22 cellular contexts compared by ENCODE assay signal in genomic region chr12:126055521-126055920, GRCh38.
A peak's percentile ranks its signal among the peaks of the same experiment; 100 is the strongest.
DNase-seq lines count a peak whose midpoint lies in the region; FAIRE-seq and TF ChIP-seq lines count a peak whose summit lies in the region.
"Had no signal": no experiment of that assay in that cellular context is flagged by ENCODE, and none has a peak within 500 bp of the region (broad histone marks: within the 10 kb centered on the region; RNA-seq: fewer than 3 reads in every experiment).

No MANE protein-coding gene starts in this region.

- no peaks in the 10 kb centered on the region for H4K20me1 ChIP-seq in fibroblast of lung (ENCODE audit: control insufficient read depth, extremely low read depth, insufficient read depth, low read length)
- H4K20me1 ChIP-seq in osteoblast (ENCODE audit: insufficient read depth, low read length) = no peaks in the 10 kb centered on the region

- H3K4me3 ChIP-seq in fibroblast of lung (replicated peaks in 1 of 4; ENCODE audit: control extremely low read depth in 1 of 4, insufficient read depth in 1 of 4, low read depth in 3 of 4, low read length in 4 of 4) (no peak overlapping the region), osteoblast (ENCODE audit: insufficient read depth, low read length) (no peak overlapping the region)
- H3K4me3 ChIP-seq: esophagus squamous epithelium, HAP-1, hepatocyte, prostate gland, smooth muscle cell had no signal

- H3K9ac ChIP-seq in fibroblast of lung (ENCODE audit: insufficient read depth, low read length) = no peak overlapping the region

- FAIRE-seq in H54 (lab: Jason Lieb, UNC) = no peak
- FAIRE-seq: GM12891, kidney had no signal

- H3K27ac ChIP-seq in fibroblast of lung (ENCODE audit: insufficient read depth, low read length) (no peak overlapping the region), osteoblast (ENCODE audit: low read depth, low read length) (no peak overlapping the region)
- H3K27ac ChIP-seq: esophagus squamous epithelium, hepatocyte, prostate gland had no signal

- H3K9me3 ChIP-seq in fibroblast of lung (ENCODE audit: control insufficient read depth, insufficient read depth, low read depth, low read length) (no peaks in the 10 kb centered on the region), osteoblast (ENCODE audit: low read depth, low read length) (no peaks in the 10 kb centered on the region)
- H3K9me3 ChIP-seq: esophagus squamous epithelium, HAP-1, prostate gland had no signal

- H3K27me3 ChIP-seq in fibroblast of lung (ENCODE audit: control insufficient read depth, insufficient read depth, low read length) (no peaks in the 10 kb centered on the region), osteoblast (ENCODE audit: insufficient read depth, low read length) (no peaks in the 10 kb centered on the region)
- H3K27me3 ChIP-seq: esophagus squamous epithelium, hepatocyte had no signal

- H3K4me2 ChIP-seq in fibroblast of lung (ENCODE audit: extremely low read depth, insufficient read depth, low read length) = no peak overlapping the region
- H3K4me2 ChIP-seq in osteoblast (ENCODE audit: insufficient read depth, low read length) = no peak overlapping the region
- H3K4me2 ChIP-seq: hepatocyte, smooth muscle cell had no signal

- no peaks in the 10 kb centered on the region for H3K4me1 ChIP-seq in fibroblast of lung (ENCODE audit: control insufficient read depth, extremely low read depth, insufficient read depth, low read length)
- H3K4me1 ChIP-seq in osteoblast (ENCODE audit: insufficient read depth, low read length) = no peaks in the 10 kb centered on the region
- H3K4me1 ChIP-seq: HAP-1, prostate gland had no signal

- H3K36me3 ChIP-seq in fibroblast of lung (ENCODE audit: control insufficient read depth, insufficient read depth, low read length) (no peaks in the 10 kb centered on the region), osteoblast (ENCODE audit: insufficient read depth, low read length) (no peaks in the 10 kb centered on the region)
- H3K36me3 ChIP-seq: esophagus squamous epithelium, HAP-1, prostate gland had no signal

- DNase-seq in Caki2 (ENCODE audit: low read depth) (peak; percentile 86), RPMI7951 (ENCODE audit: low read depth) (peak; percentile 79), fibroblast of lung (ENCODE audit: low read depth in 2 of 2) (peak; percentile 31 to 98), osteoblast (ENCODE audit: insufficient read length, low spot score, missing footprints) (peak; percentile 31), iPS-NIHi11 (ENCODE audit: low spot score) (no peak), H54 (ENCODE audit: insufficient read length, low spot score) (no peak), NCI-H1092 (lab: John Stamatoyannopoulos, UW) (no peak)
- no peak for DNase-seq in activated CD8-positive, alpha-beta memory T cell treated with anti-CD3 and anti-CD28 coated beads for 24 hours
- DNase-seq: activated CD4-positive, alpha-beta T cell treated with anti-CD3 and anti-CD28 coated beads, Interleukin-2, amount 10 ng/mL, durations not matched to agents 7 days and 5 days; activated effector memory CD4-positive, alpha-beta T cell treated with anti-CD3 and anti-CD28 coated beads, Interleukin-2, amount 50 U/mL, for 16 hours; CD4-positive, alpha-beta T cell; esophagus squamous epithelium; kidney; natural killer cell; NCI-H187 treated with DMSO at 0.1 percent for 48 hours; NCI-H345; stimulated activated CD4-positive, alpha-beta T cell treated with anti-CD3 and anti-CD28 coated beads, Interleukin-4, amount 100 ng/mL, for 1 hour had no signal

- in situ Hi-C loops in Caki2 (cut with HindIII; ENCODE audit: low pct_unique_long_range_greater_than_20kb, low sequenced_read_pairs) = no loop called here

- H2AFZ ChIP-seq in fibroblast of lung (ENCODE audit: low read length) = no peak overlapping the region
- no peak overlapping the region for H2AFZ ChIP-seq in osteoblast (ENCODE audit: low read length)
- H2AFZ ChIP-seq: hepatocyte had no signal

- H3K79me2 ChIP-seq in fibroblast of lung (ENCODE audit: control insufficient read depth, insufficient read depth, low read length) = no peaks in the 10 kb centered on the region
- no peaks in the 10 kb centered on the region for H3K79me2 ChIP-seq in osteoblast (ENCODE audit: insufficient read depth, low read length)
- H3K79me2 ChIP-seq: hepatocyte had no signal

- no peak for TF ChIP-seq POLR2A in H54 (IDR thresholded peaks at IDR 0.05; ENCODE audit: low read depth, low read length)

- TF ChIP-seq CTCF in fibroblast of lung (conservative IDR thresholded peaks at IDR 0.05 in 1 of 2, IDR thresholded peaks at IDR 0.05 in 1 of 2; ENCODE audit: low read depth in 1 of 2, low read length in 2 of 2) (no peak), osteoblast (IDR thresholded peaks at IDR 0.05; ENCODE audit: extremely low read depth, low read depth, low read length) (no peak)

Comparison
In these comparisons a context has a peak if more than half of its experiments do, and no peak if none do; other contexts are left out.
1. DNase-seq: peak in Caki2 (single experiment), RPMI7951 (single experiment), fibroblast of lung (2 of 2) and osteoblast (single experiment); none in activated CD8-positive, alpha-beta memory T cell treated with anti-CD3 and anti-CD28 coated beads for 24 hours (single experiment), iPS-NIHi11 (single experiment), H54 (single experiment) and NCI-H1092 (single experiment).